In the genomic region with DNA sequence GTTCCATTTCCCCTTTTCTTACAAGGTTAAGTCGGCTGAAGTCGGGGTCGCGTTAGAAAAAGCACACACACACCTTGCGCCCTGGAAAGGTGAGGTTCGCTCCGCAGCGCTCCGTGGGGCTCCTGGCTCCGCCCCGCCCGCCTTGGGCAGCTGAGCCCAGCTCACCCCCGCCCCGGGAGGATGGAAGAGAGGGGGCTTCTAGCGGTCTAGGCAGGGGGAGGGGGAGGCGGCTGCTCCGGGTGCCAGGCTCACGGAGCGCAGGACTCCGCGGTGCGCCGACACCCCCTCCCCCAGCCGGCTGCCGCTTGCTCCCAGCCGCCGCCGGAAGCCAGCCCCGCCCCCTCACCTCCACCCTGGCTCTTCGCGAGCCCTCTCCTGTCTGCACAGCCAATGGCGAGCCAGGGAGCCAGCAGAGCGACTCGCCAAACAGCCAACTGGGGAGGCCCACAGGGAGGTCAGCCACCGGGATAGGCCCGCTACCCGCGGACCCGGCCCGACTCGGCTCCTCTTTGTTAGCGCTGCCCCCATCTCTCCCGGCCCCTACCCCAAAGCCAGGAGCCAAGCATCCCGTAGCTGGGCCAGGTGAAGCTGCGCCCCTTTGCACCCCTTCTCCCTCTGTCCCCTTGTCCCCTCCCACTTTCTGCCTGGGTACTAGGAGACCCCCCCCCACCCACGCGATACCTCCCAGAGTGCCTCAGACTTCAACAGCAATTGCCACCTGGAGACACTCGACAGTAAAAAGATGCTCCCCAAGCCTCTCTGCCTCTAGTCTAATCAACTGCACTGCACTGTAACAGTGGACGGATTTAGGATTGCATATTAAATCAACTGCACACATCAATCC, we compare ENCODE assay signal across 8 cellular contexts. TPM values are rescaled to one million over a fixed set of nuclear protein-coding genes. Genes with fewer than 3 reads are reported as not detected.
DNase-seq lines count a peak whose midpoint lies in the region; TF ChIP-seq lines count a peak whose summit lies in the region.

No MANE protein-coding gene starts in this region.

- H3K27ac Mint-ChIP-seq in nephron progenitor cell = peak overlapping the region; percentile 97
- peak overlapping the region; percentile 93 for H3K27ac Mint-ChIP-seq in stimulated activated naive CD8-positive, alpha-beta T cell treated with anti-CD3 and anti-CD28 coated beads, Interleukin-15, Interleukin-2, amounts not matched to agents 100 ng/mL and 50 ng/mL, for 24 hours

- POLR2A ChIA-PET in RWPE1 (lab: Yijun Ruan, JAX; ENCODE audit: low non-redundant PET) = no interaction called here

- peak overlapping the region; percentile 95 for H3K27ac ChIP-seq in RWPE1

- H3K4me3 ChIP-seq in LNCaP clone FGC (ENCODE audit: low read depth, low read length) = peak overlapping the region; percentile 97

- no peaks in the 10 kb centered on the region for H3K36me3 Mint-ChIP-seq in nephron progenitor cell (ENCODE audit: low read depth)
- H3K36me3 Mint-ChIP-seq in stimulated activated naive CD8-positive, alpha-beta T cell treated with anti-CD3 and anti-CD28 coated beads, Interleukin-15, Interleukin-2, amounts not matched to agents 100 ng/mL and 50 ng/mL, for 24 hours (ENCODE audit: low read depth) = peaks cover 10% of the 10 kb centered on the region

- CTCF ChIA-PET in RWPE1 (lab: Yijun Ruan, JAX) = interaction anchor here (0.6 to 1.6 kb wide), 6 partner anchors 32 to 95 kb away, joined by 3 to 5 read pairs (median 4); partner anchors contain the start of gene DHRS13

- no peaks in the 10 kb centered on the region for H3K27me3 Mint-ChIP-seq in nephron progenitor cell (ENCODE audit: low read depth, poor library complexity)
- H3K27me3 Mint-ChIP-seq in stimulated activated naive CD8-positive, alpha-beta T cell treated with anti-CD3 and anti-CD28 coated beads, Interleukin-15, Interleukin-2, amounts not matched to agents 100 ng/mL and 50 ng/mL, for 24 hours = no peaks in the 10 kb centered on the region

- TF ChIP-seq CTCF in LNCaP clone FGC (IDR thresholded peaks at IDR 0.05; ENCODE audit: control insufficient read depth, extremely low read depth, insufficient read depth) (no peak), RWPE1 (conservative IDR thresholded peaks at IDR 0.05; ENCODE audit: low read depth) (no peak), nephron progenitor cell (IDR thresholded peaks at IDR 0.05) (no peak)

- H3K4me3 Mint-ChIP-seq in nephron progenitor cell = peak overlapping the region; percentile 91
- peak overlapping the region; percentile 88 for H3K4me3 Mint-ChIP-seq in stimulated activated naive CD8-positive, alpha-beta T cell treated with anti-CD3 and anti-CD28 coated beads, Interleukin-15, Interleukin-2, amounts not matched to agents 100 ng/mL and 50 ng/mL, for 24 hours

- no peaks in the 10 kb centered on the region for H3K9me3 Mint-ChIP-seq in nephron progenitor cell
- H3K9me3 Mint-ChIP-seq in stimulated activated naive CD8-positive, alpha-beta T cell treated with anti-CD3 and anti-CD28 coated beads, Interleukin-15, Interleukin-2, amounts not matched to agents 100 ng/mL and 50 ng/mL, for 24 hours = no peaks in the 10 kb centered on the region

- DNase-seq in EH (ENCODE audit: low read depth) (peak; percentile 97), H4 (ENCODE audit: low spot score) (peak; percentile 96), LNCaP clone FGC (ENCODE audit: low read depth) (peak; percentile 89), RWPE1 (ENCODE audit: low spot score) (peak; percentile 99), fibroblast of the conjunctiva (ENCODE audit: low read depth) (peak; percentile 92), nephron progenitor cell (peak; percentile 98)
- DNase-seq in activated effector memory CD4-positive, alpha-beta T cell treated with Interleukin-2 at 50 U/mL for 16 hours = peak; percentile 92

- H3K4me1 Mint-ChIP-seq in nephron progenitor cell = peaks cover 47% of the 10 kb centered on the region
- H3K4me1 Mint-ChIP-seq in stimulated activated naive CD8-positive, alpha-beta T cell treated with anti-CD3 and anti-CD28 coated beads, Interleukin-15, Interleukin-2, amounts not matched to agents 100 ng/mL and 50 ng/mL, for 24 hours (ENCODE audit: low read depth) = peaks cover 49% of the 10 kb centered on the region

RNA-seq across cellular contexts. Expression of gene FAM222B, which starts 30.2 kb away (rescaled TPM):
- total RNA-seq in H4 (2014; rRNA removed; shearing (Covaris generic)) = 3.6 and 4.1 TPM in 2 replicates

RNA-seq across cellular contexts. Expression of gene ERAL1, which starts 42.5 kb away (rescaled TPM):
- total RNA-seq in H4 (2014; rRNA removed; shearing (Covaris generic)) = 23.4 and 37.5 TPM in 2 replicates

Comparison
In these comparisons a context has a peak if more than half of its experiments do, and no peak if none do; other contexts are left out.
1. Peak in every context shown above with its lines: DNase-seq, H3K4me3 ChIP-seq and H3K27ac ChIP-seq.